15 cellular contexts compared by ENCODE assay signal in genomic region chr1:95007687-95008086, GRCh38.
"Had no signal": no experiment of that assay in that cellular context is flagged by ENCODE, and none has a peak within 500 bp of the region (broad histone marks: within the 10 kb centered on the region; RNA-seq: fewer than 3 reads in every experiment).

No MANE protein-coding gene starts in this region.

- H3K36me3 ChIP-seq: tibial nerve, vagina had no signal

- H3K27ac ChIP-seq: body of pancreas, hepatocyte, tibial nerve, vagina had no signal

- ATAC-seq: activated CD8-positive, alpha-beta T cell treated with anti-CD3 and anti-CD28 coated beads for 36 hours; activated T-helper 17 cell treated with anti-CD3 and anti-CD28 coated beads, Interleukin-2, amount 50 U/mL, for 72 hours; body of pancreas had no signal

- H3K9me3 ChIP-seq: body of pancreas, tibial nerve, vagina had no signal

- H3K27me3 ChIP-seq: body of pancreas, hepatocyte, tibial nerve, vagina had no signal

- DNase-seq: activated CD4-positive, alpha-beta T cell treated with anti-CD3 and anti-CD28 coated beads, Interleukin-2, amount 10 ng/mL, durations not matched to agents 24 days and 14 days; activated CD4-positive, CD25-positive, alpha-beta regulatory T cell; activated CD8-positive, alpha-beta T cell treated with anti-CD3 and anti-CD28 coated beads for 36 hours; activated naive CD4-positive, alpha-beta T cell treated with Interleukin-2 at 50 U/mL for 16 hours; activated T-cell treated with anti-CD3 and anti-CD28 coated beads, Interleukin-2, amount 50 U/mL, for 1 hour; body of pancreas; stimulated activated CD4-positive, alpha-beta T cell treated with anti-CD3 and anti-CD28 coated beads, Interleukin-12 subunit alpha, Interleukin-12 subunit beta, amount 100 ng/mL, for 4 hours; stimulated activated CD4-positive, alpha-beta T cell treated with anti-CD3 and anti-CD28 coated beads, Interleukin-2, amount 100 ng/mL, for 24 hours; SW 1271 had no signal

- H3K4me3 ChIP-seq: body of pancreas, coronary artery, hepatocyte, lung, tibial nerve, vagina had no signal
